12 cellular contexts compared by ENCODE assay signal in genomic region chr16:11835891-11836652, GRCh38. TPM values are rescaled to one million over a fixed set of nuclear protein-coding genes. Genes with fewer than 3 reads are reported as not detected.
DNase-seq lines count a peak whose midpoint lies in the region; ATAC-seq and TF ChIP-seq lines count a peak whose summit lies in the region.
"Had no signal": no experiment of that assay in that cellular context is flagged by ENCODE, and none has a peak within 500 bp of the region (broad histone marks: within the 10 kb centered on the region; RNA-seq: fewer than 3 reads in every experiment).

No MANE protein-coding gene starts in this region.

- no peaks in the 10 kb centered on the region for H3K79me2 ChIP-seq in ACC112 (ENCODE audit: control insufficient read depth, insufficient read depth, low read length, unreplicated experiment)
- H3K79me2 ChIP-seq: parathyroid adenoma had no signal

- H3K4me1 ChIP-seq in ACC112 (ENCODE audit: control insufficient read depth, insufficient read depth, low read length, unreplicated experiment), result peaks cover 37% of the 10 kb centered on the region
- peaks cover 13% of the 10 kb centered on the region for H3K4me1 ChIP-seq in HUES6 (ENCODE audit: control insufficient read depth, insufficient read depth, low read length)
- H3K4me1 ChIP-seq: breast epithelium, parathyroid adenoma had no signal

- POLR2A ChIA-PET in WTC11 (lab: Charles Lee), result interaction anchor here (1.1 kb wide), 1 partner anchor 39 kb away, joined by 3 read pairs; the partner anchor contains the start of gene ZC3H7A

- H3K27me3 ChIP-seq in ACC112 (ENCODE audit: insufficient read depth, low read length) (no peaks in the 10 kb centered on the region), HUES6 (ENCODE audit: control insufficient read depth, insufficient read depth, low read length) (no peaks in the 10 kb centered on the region)
- H3K27me3 ChIP-seq: breast epithelium had no signal

- no peak overlapping the region for H2AFZ ChIP-seq in ACC112 (ENCODE audit: low read length, unreplicated experiment)
- H2AFZ ChIP-seq: parathyroid adenoma had no signal

- H3K4me1 Mint-ChIP-seq in WTC11, result peaks cover 11% of the 10 kb centered on the region
- peaks cover 3 to 6% of the 10 kb centered on the region in 2 donors for H3K4me1 Mint-ChIP-seq in stimulated activated naive B cell treated with anti-CD40 and anti-IgM and Interleukin-4, amounts not matched to agents 10 μg/mL and 1 μg/mL and 100 μg/mL, for 72 hours

- peaks cover 25% of the 10 kb centered on the region for H3K36me3 ChIP-seq in ACC112 (ENCODE audit: insufficient read depth, low read length)
- peaks cover 54% of the 10 kb centered on the region for H3K36me3 ChIP-seq in HUES6 (ENCODE audit: control insufficient read depth, insufficient read depth, low read length)
- H3K36me3 ChIP-seq: breast epithelium had no signal

- DNase-seq in WTC11 (ENCODE audit: low spot score), result no peak
- DNase-seq in iris pigment epithelial cell (ENCODE audit: low read depth), result peak; percentile 76
- no peak for DNase-seq in stimulated activated naive B cell treated with anti-CD40 and anti-IgM and Interleukin-4, amounts not matched to agents 10 μg/mL and 1 μg/mL and 100 μg/mL, for 72 hours
- no peak for DNase-seq in DMS153 treated with DMSO at 0.1 percent for 48 hours (lab: John Stamatoyannopoulos, UW; ENCODE audit: unreplicated experiment)
- DNase-seq: NCI-H748 treated with DMSO at 0.1 percent for 48 hours had no signal

- no peaks in the 10 kb centered on the region for H3K9me3 Mint-ChIP-seq in WTC11
- H3K9me3 Mint-ChIP-seq in stimulated activated naive B cell treated with anti-CD40 and anti-IgM and Interleukin-4, amounts not matched to agents 10 μg/mL and 1 μg/mL and 100 μg/mL, for 72 hours, result no peaks in the 10 kb centered on the region

- peaks cover 46% of the 10 kb centered on the region for H3K36me3 Mint-ChIP-seq in WTC11
- H3K36me3 Mint-ChIP-seq in stimulated activated naive B cell treated with anti-CD40 and anti-IgM and Interleukin-4, amounts not matched to agents 10 μg/mL and 1 μg/mL and 100 μg/mL, for 72 hours, result peaks cover 22 to 36% of the 10 kb centered on the region in 2 donors

- H3K4me3 ChIP-seq in ACC112 (ENCODE audit: low read depth, low read length), result no peak overlapping the region
- no peak overlapping the region for H3K4me3 ChIP-seq in HUES6 (ENCODE audit: low read depth, low read length)
- H3K4me3 ChIP-seq: breast epithelium had no signal

- H3K9me3 ChIP-seq in HUES6 (ENCODE audit: control insufficient read depth, insufficient read depth, low read depth, low read length), result no peaks in the 10 kb centered on the region
- H3K9me3 ChIP-seq: breast epithelium had no signal

- no peak overlapping the region for H3K4me3 Mint-ChIP-seq in WTC11
- H3K4me3 Mint-ChIP-seq in stimulated activated naive B cell treated with anti-CD40 and anti-IgM and Interleukin-4, amounts not matched to agents 10 μg/mL and 1 μg/mL and 100 μg/mL, for 72 hours, result no peak overlapping the region

- CTCF ChIA-PET in WTC11 (lab: Charles Lee), result interaction anchor here (1.8 to 2.1 kb wide), 2 partner anchors 39 to 122 kb away, joined by 6 to 11 read pairs; partner anchors contain the start of gene ZC3H7A

- no peak for TF ChIP-seq CTCF in WTC11 (IDR thresholded peaks at IDR 0.05)

- H3K27ac ChIP-seq in ACC112 (ENCODE audit: low read depth, low read length), result peak overlapping the region; percentile 95
- peak overlapping the region; percentile 35 for H3K27ac ChIP-seq in HUES6 (ENCODE audit: low read depth, low read length)
- H3K27ac ChIP-seq: C4-2B, parathyroid adenoma had no signal

- no peaks in the 10 kb centered on the region; the same call in 1 of the 2 replicates for H3K27me3 Mint-ChIP-seq in WTC11 (ENCODE audit: low read depth)
- no peaks in the 10 kb centered on the region for H3K27me3 Mint-ChIP-seq in stimulated activated naive B cell treated with anti-CD40 and anti-IgM and Interleukin-4, amounts not matched to agents 10 μg/mL and 1 μg/mL and 100 μg/mL, for 72 hours

- peak; percentile 14; the same call in 1 of the 2 replicates for ATAC-seq in WTC11
- no peak for ATAC-seq in GM19035 (IDR thresholded peaks at IDR 0.05; ENCODE audit: unreplicated experiment)
- no peak for ATAC-seq in stimulated activated naive B cell treated with anti-CD40 and anti-IgM and Interleukin-4, amounts not matched to agents 10 μg/mL and 1 μg/mL and 100 μg/mL, for 72 hours (replicated peaks)
- no peak for ATAC-seq in GM21619 (IDR thresholded peaks at IDR 0.05; ENCODE audit: unreplicated experiment)

- peak overlapping the region; percentile 2 for H3K9ac ChIP-seq in HUES6 (ENCODE audit: low read length)
- H3K9ac ChIP-seq: parathyroid adenoma had no signal

- peak overlapping the region; percentile 98 for H3K27ac Mint-ChIP-seq in WTC11
- H3K27ac Mint-ChIP-seq in stimulated activated naive B cell treated with anti-CD40 and anti-IgM and Interleukin-4, amounts not matched to agents 10 μg/mL and 1 μg/mL and 100 μg/mL, for 72 hours, result no peak overlapping the region

TF ChIP-seq in WTC11, 78 proteins besides CTCF, POLR2A, EP300 and RAD21:
- TF ChIP-seq PRRX2 (CRISPR knock-in tag; IDR thresholded peaks at IDR 0.05), result 0 out of 2 replicates have a peak, but pooled peaks have one; percentile 51
- peak; percentile 43; the same call in 1 of the 2 replicates for TF ChIP-seq AR (CRISPR knock-in tag; IDR thresholded peaks at IDR 0.05)
- no peak for TF ChIP-seq CREM (CRISPR knock-in tag; IDR thresholded peaks at IDR 0.05)
- TF ChIP-seq EMX1 (CRISPR knock-in tag; IDR thresholded peaks at IDR 0.05), result peak; percentile 47; the same call in 1 of the 2 replicates
- no peak for TF ChIP-seq JAZF1 (CRISPR knock-in tag; IDR thresholded peaks at IDR 0.05)
- no peak for TF ChIP-seq SMAD3 (CRISPR knock-in tag; IDR thresholded peaks at IDR 0.05; ENCODE audit: borderline replicate concordance)
- TF ChIP-seq GABPB1 (CRISPR knock-in tag; IDR thresholded peaks at IDR 0.05), result 0 out of 2 replicates have a peak, but pooled peaks have one; percentile 10
- TF ChIP-seq NR2C2 (CRISPR knock-in tag; IDR thresholded peaks at IDR 0.05), result no peak

RNA-seq across cellular contexts. Expression of gene RSL1D1, which starts 15.3 kb away (rescaled TPM):
- total RNA-seq in WTC11 (2021), result 203 to 227 TPM (median 216 TPM) in 3 replicates

RNA-seq across cellular contexts. Expression of gene ZC3H7A, which starts 39.0 kb away (rescaled TPM):
- total RNA-seq in WTC11 (2021), result 39.9 to 45.9 TPM (median 43.0 TPM) in 3 replicates
